ENCODE assay signal across 17 cellular contexts in the genomic region with DNA sequence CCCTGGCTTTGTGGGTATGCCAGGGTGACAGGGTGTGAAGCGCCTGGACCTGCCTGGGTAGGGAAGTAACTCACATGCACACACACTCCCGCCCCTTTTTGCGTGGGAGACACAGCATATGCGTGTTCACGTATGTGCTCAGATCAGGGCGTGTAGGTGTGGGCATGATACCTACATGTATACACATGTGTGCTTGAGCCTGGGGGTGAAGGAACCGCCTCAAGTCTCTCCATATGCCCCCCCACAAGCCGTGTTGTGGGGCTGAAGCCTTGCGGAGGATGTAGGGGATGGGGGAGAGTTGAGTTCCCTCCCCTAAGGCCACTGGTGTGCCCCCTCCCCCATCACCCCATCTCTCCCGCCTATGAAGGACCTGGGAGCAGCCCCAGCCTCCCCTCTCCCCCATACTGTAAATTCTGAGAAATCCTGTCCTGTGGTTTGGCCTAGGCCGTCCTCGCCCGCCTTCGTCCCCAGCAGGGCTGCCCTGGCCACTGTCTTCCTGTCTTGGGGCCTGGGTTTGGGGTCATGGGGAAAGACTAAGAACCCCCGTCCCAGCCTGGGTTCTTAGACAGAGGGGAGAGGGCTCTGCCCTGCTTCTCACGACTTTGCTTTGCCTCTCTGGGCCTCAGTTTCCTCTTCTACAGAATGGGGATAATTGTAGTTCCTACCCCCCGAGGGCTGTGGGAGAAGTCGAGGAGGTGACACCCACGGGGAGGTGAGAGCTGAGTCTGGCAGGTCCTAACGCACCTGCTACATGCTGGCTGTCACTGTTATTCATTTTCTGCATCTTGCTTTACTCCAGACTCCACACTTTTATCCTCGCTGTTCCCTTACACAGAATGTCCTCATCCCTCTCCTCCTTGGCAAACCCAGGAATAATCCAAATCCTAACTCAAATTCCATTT. TPM values are rescaled to one million over a fixed set of nuclear protein-coding genes. Genes with fewer than 3 reads are reported as not detected.
DNase-seq lines count a peak whose midpoint lies in the region; ATAC-seq and TF ChIP-seq lines count a peak whose summit lies in the region.
"Had no signal": no experiment of that assay in that cellular context is flagged by ENCODE, and none has a peak within 500 bp of the region (broad histone marks: within the 10 kb centered on the region; RNA-seq: fewer than 3 reads in every experiment).

No MANE protein-coding gene starts in this region.

- DNase-seq in activated CD4-positive, alpha-beta memory T cell treated with anti-CD3 and anti-CD28 coated beads for 36 hours: peak; percentile 5
- no peak for DNase-seq in activated CD4-positive, alpha-beta memory T cell treated with anti-CD3 and anti-CD28 coated beads, Interleukin-2, amount 10 ng/mL, durations not matched to agents 7 days and 5 days
- DNase-seq in immature natural killer cell (peak in 2 of 3 donors; percentile 29 to 42), progenitor cell of endocrine pancreas (ENCODE audit: low spot score, unreplicated experiment) (no peak), GOT3 (lab: John Stamatoyannopoulos, UW) (no peak)
- DNase-seq in stimulated activated CD8-positive, alpha-beta memory T cell treated with anti-CD3 and anti-CD28 coated beads, Interleukin-4, amount 100 ng/mL, for 48 hours: peak; percentile 21
- DNase-seq: 8988T; AML-193; CD4-positive, CD25-positive, alpha-beta regulatory T cell; DMS53; GF-D8; GM23248; H7 had no signal

- CTCF ChIA-PET in activated CD4-positive, alpha-beta memory T cell treated with anti-CD3 and anti-CD28 coated beads for 36 hours (lab: Charles Lee): interaction anchor here (0.6 to 2.6 kb wide), 2 partner anchors 29 to 292 kb away, joined by 4 to 10 read pairs; no protein-coding TSS in a partner anchor
- CTCF ChIA-PET in activated CD4-positive, alpha-beta memory T cell treated with anti-CD3 and anti-CD28 coated beads, Interleukin-2, amount 10 ng/mL, durations not matched to agents 7 days and 5 days (lab: Charles Lee): interaction anchor here (1.8 kb wide), 1 partner anchor 10 kb away, joined by 8 read pairs; no protein-coding TSS in a partner anchor

- no peaks in the 10 kb centered on the region for H3K9me3 Mint-ChIP-seq in activated CD4-positive, alpha-beta memory T cell treated with anti-CD3 and anti-CD28 coated beads for 36 hours
- H3K9me3 Mint-ChIP-seq in activated CD4-positive, alpha-beta memory T cell treated with anti-CD3 and anti-CD28 coated beads, Interleukin-2, amount 10 ng/mL, durations not matched to agents 7 days and 5 days: peaks cover 6% of the 10 kb centered on the region
- no peaks in the 10 kb centered on the region for H3K9me3 Mint-ChIP-seq in immature natural killer cell
- peaks cover 8% of the 10 kb centered on the region for H3K9me3 Mint-ChIP-seq in progenitor cell of endocrine pancreas (ENCODE audit: low read depth)

- peak overlapping the region; percentile 83 for H3K27ac ChIP-seq in KOPT-K1 (ENCODE audit: low read depth, low read length, poor library complexity, severe bottlenecking)
- H3K27ac ChIP-seq: BLaER1, GM23248 had no signal

- no peak overlapping the region for H3K27ac Mint-ChIP-seq in activated CD4-positive, alpha-beta memory T cell treated with anti-CD3 and anti-CD28 coated beads for 36 hours
- H3K27ac Mint-ChIP-seq in activated CD4-positive, alpha-beta memory T cell treated with anti-CD3 and anti-CD28 coated beads, Interleukin-2, amount 10 ng/mL, durations not matched to agents 7 days and 5 days: no peak overlapping the region
- H3K27ac Mint-ChIP-seq in immature natural killer cell (peak overlapping the region in 5 of 6 donors; percentile 20 to 79 (median 36)), progenitor cell of endocrine pancreas (no peak overlapping the region)
- H3K27ac Mint-ChIP-seq: CD4-positive, CD25-positive, alpha-beta regulatory T cell had no signal

- H3K36me3 Mint-ChIP-seq in activated CD4-positive, alpha-beta memory T cell treated with anti-CD3 and anti-CD28 coated beads for 36 hours: no peaks in the 10 kb centered on the region
- H3K36me3 Mint-ChIP-seq in activated CD4-positive, alpha-beta memory T cell treated with anti-CD3 and anti-CD28 coated beads, Interleukin-2, amount 10 ng/mL, durations not matched to agents 7 days and 5 days (ENCODE audit: low read depth): peaks cover 12% of the 10 kb centered on the region
- peaks cover 0 to 7% (median 6%) of the 10 kb centered on the region in 3 donors for H3K36me3 Mint-ChIP-seq in immature natural killer cell
- H3K36me3 Mint-ChIP-seq in progenitor cell of endocrine pancreas (ENCODE audit: insufficient read depth): no peaks in the 10 kb centered on the region
- H3K36me3 Mint-ChIP-seq: CD4-positive, CD25-positive, alpha-beta regulatory T cell had no signal

- H3K36me3 ChIP-seq in KOPT-K1 (ENCODE audit: insufficient read depth, low read length): peaks cover 27% of the 10 kb centered on the region
- H3K36me3 ChIP-seq: BLaER1 had no signal

- H3K4me1 Mint-ChIP-seq in activated CD4-positive, alpha-beta memory T cell treated with anti-CD3 and anti-CD28 coated beads for 36 hours (ENCODE audit: low read depth): peaks cover 14% of the 10 kb centered on the region
- peaks cover 43% of the 10 kb centered on the region for H3K4me1 Mint-ChIP-seq in activated CD4-positive, alpha-beta memory T cell treated with anti-CD3 and anti-CD28 coated beads, Interleukin-2, amount 10 ng/mL, durations not matched to agents 7 days and 5 days
- H3K4me1 Mint-ChIP-seq in immature natural killer cell: peaks cover 48 to 69% of the 10 kb centered on the region in 2 donors
- H3K4me1 Mint-ChIP-seq in progenitor cell of endocrine pancreas (ENCODE audit: low read depth): no peaks in the 10 kb centered on the region

- no peak overlapping the region for H3K4me3 Mint-ChIP-seq in activated CD4-positive, alpha-beta memory T cell treated with anti-CD3 and anti-CD28 coated beads for 36 hours
- H3K4me3 Mint-ChIP-seq in activated CD4-positive, alpha-beta memory T cell treated with anti-CD3 and anti-CD28 coated beads, Interleukin-2, amount 10 ng/mL, durations not matched to agents 7 days and 5 days: no peak overlapping the region
- H3K4me3 Mint-ChIP-seq in immature natural killer cell (peak overlapping the region; percentile 30 to 62 (median 59)), progenitor cell of endocrine pancreas (ENCODE audit: low read depth) (no peak overlapping the region)
- H3K4me3 Mint-ChIP-seq: CD4-positive, CD25-positive, alpha-beta regulatory T cell had no signal

- TF ChIP-seq CTCF in progenitor cell of endocrine pancreas (IDR thresholded peaks at IDR 0.05; ENCODE audit: unreplicated experiment): no peak

- no peak for TF ChIP-seq POLR2A in GM18505 (IDR thresholded peaks at IDR 0.05; ENCODE audit: borderline replicate concordance, extremely low read depth, insufficient read depth, insufficient read length)

- POLR2A ChIA-PET in activated CD4-positive, alpha-beta memory T cell treated with anti-CD3 and anti-CD28 coated beads for 36 hours (lab: Charles Lee): no interaction called here
- POLR2A ChIA-PET in activated CD4-positive, alpha-beta memory T cell treated with anti-CD3 and anti-CD28 coated beads, Interleukin-2, amount 10 ng/mL, durations not matched to agents 7 days and 5 days (lab: Charles Lee): no interaction called here

- ATAC-seq in GM18505 (IDR thresholded peaks at IDR 0.05; ENCODE audit: unreplicated experiment): no peak

- H3K27me3 Mint-ChIP-seq in activated CD4-positive, alpha-beta memory T cell treated with anti-CD3 and anti-CD28 coated beads for 36 hours: no peaks in the 10 kb centered on the region
- peaks cover 12% of the 10 kb centered on the region for H3K27me3 Mint-ChIP-seq in activated CD4-positive, alpha-beta memory T cell treated with anti-CD3 and anti-CD28 coated beads, Interleukin-2, amount 10 ng/mL, durations not matched to agents 7 days and 5 days
- H3K27me3 Mint-ChIP-seq in immature natural killer cell (ENCODE audit: low read depth in 3 of 3) (peaks cover 0 to 6% (median 4%) of the 10 kb centered on the region in 3 donors), progenitor cell of endocrine pancreas (peaks cover 4% of the 10 kb centered on the region)

- intact Hi-C loops in activated CD4-positive, alpha-beta memory T cell treated with anti-CD3 and anti-CD28 coated beads for 36 hours (cut with micrococcal nuclease): no loop called here

- H3K9me3 ChIP-seq in KOPT-K1 (ENCODE audit: insufficient read depth, low read length, poor library complexity, severe bottlenecking): no peaks in the 10 kb centered on the region
- H3K9me3 ChIP-seq: BLaER1 had no signal

RNA-seq across cellular contexts. Expression of gene ACTL9, which starts 14.3 kb away (rescaled TPM):
- not detected for total RNA-seq in activated CD4-positive, alpha-beta memory T cell treated with anti-CD3 and anti-CD28 coated beads for 36 hours
- not detected for total RNA-seq in activated CD4-positive, alpha-beta memory T cell treated with anti-CD3 and anti-CD28 coated beads, Interleukin-2, amount 10 ng/mL, durations not matched to agents 7 days and 5 days
- not detected for polyA plus RNA-seq in immature natural killer cell
- total RNA-seq in progenitor cell of endocrine pancreas: not detected in 2 replicates
- total RNA-seq: CD4-positive, CD25-positive, alpha-beta regulatory T cell; GM23248; H7; HT-29 had no signal
- polyA plus RNA-seq: CD4-positive, CD25-positive, alpha-beta regulatory T cell; GM23248 had no signal

RNA-seq across cellular contexts. Expression of gene OR2Z1, which starts 37.2 kb away (rescaled TPM):
- not detected for total RNA-seq in activated CD4-positive, alpha-beta memory T cell treated with anti-CD3 and anti-CD28 coated beads for 36 hours
- not detected for total RNA-seq in activated CD4-positive, alpha-beta memory T cell treated with anti-CD3 and anti-CD28 coated beads, Interleukin-2, amount 10 ng/mL, durations not matched to agents 7 days and 5 days
- polyA plus RNA-seq in immature natural killer cell: not detected
- total RNA-seq in progenitor cell of endocrine pancreas: not detected in 2 replicates
- total RNA-seq: CD4-positive, CD25-positive, alpha-beta regulatory T cell; GM23248; H7; HT-29 had no signal
- polyA plus RNA-seq: CD4-positive, CD25-positive, alpha-beta regulatory T cell; GM23248 had no signal

RNA-seq across cellular contexts. Expression of gene NFILZ, which starts 53.8 kb away (rescaled TPM):
- total RNA-seq in activated CD4-positive, alpha-beta memory T cell treated with anti-CD3 and anti-CD28 coated beads for 36 hours: not detected
- total RNA-seq in activated CD4-positive, alpha-beta memory T cell treated with anti-CD3 and anti-CD28 coated beads, Interleukin-2, amount 10 ng/mL, durations not matched to agents 7 days and 5 days: not detected
- polyA plus RNA-seq in immature natural killer cell: not detected
- not detected in 2 replicates for total RNA-seq in progenitor cell of endocrine pancreas
- total RNA-seq: CD4-positive, CD25-positive, alpha-beta regulatory T cell; GM23248; H7; HT-29 had no signal
- polyA plus RNA-seq: CD4-positive, CD25-positive, alpha-beta regulatory T cell; GM23248 had no signal

Comparison
In these comparisons a context has a peak if more than half of its experiments do, and no peak if none do; other contexts are left out.
1. DNase-seq: peak in activated CD4-positive, alpha-beta memory T cell treated with anti-CD3 and anti-CD28 coated beads for 36 hours (single experiment), immature natural killer cell (2 of 3) and stimulated activated CD8-positive, alpha-beta memory T cell treated with anti-CD3 and anti-CD28 coated beads, Interleukin-4, amount 100 ng/mL, for 48 hours (single experiment); none in activated CD4-positive, alpha-beta memory T cell treated with anti-CD3 and anti-CD28 coated beads, Interleukin-2, amount 10 ng/mL, durations not matched to agents 7 days and 5 days (single experiment), progenitor cell of endocrine pancreas (single experiment) and GOT3 (single experiment).
2. H3K27ac Mint-ChIP-seq: peak in immature natural killer cell (5 of 6); none in activated CD4-positive, alpha-beta memory T cell treated with anti-CD3 and anti-CD28 coated beads for 36 hours (single experiment), activated CD4-positive, alpha-beta memory T cell treated with anti-CD3 and anti-CD28 coated beads, Interleukin-2, amount 10 ng/mL, durations not matched to agents 7 days and 5 days (single experiment) and progenitor cell of endocrine pancreas (single experiment).
3. H3K4me3 Mint-ChIP-seq: peak in immature natural killer cell (5 of 5); none in activated CD4-positive, alpha-beta memory T cell treated with anti-CD3 and anti-CD28 coated beads for 36 hours (single experiment), activated CD4-positive, alpha-beta memory T cell treated with anti-CD3 and anti-CD28 coated beads, Interleukin-2, amount 10 ng/mL, durations not matched to agents 7 days and 5 days (single experiment) and progenitor cell of endocrine pancreas (single experiment).